In the genomic region with DNA sequence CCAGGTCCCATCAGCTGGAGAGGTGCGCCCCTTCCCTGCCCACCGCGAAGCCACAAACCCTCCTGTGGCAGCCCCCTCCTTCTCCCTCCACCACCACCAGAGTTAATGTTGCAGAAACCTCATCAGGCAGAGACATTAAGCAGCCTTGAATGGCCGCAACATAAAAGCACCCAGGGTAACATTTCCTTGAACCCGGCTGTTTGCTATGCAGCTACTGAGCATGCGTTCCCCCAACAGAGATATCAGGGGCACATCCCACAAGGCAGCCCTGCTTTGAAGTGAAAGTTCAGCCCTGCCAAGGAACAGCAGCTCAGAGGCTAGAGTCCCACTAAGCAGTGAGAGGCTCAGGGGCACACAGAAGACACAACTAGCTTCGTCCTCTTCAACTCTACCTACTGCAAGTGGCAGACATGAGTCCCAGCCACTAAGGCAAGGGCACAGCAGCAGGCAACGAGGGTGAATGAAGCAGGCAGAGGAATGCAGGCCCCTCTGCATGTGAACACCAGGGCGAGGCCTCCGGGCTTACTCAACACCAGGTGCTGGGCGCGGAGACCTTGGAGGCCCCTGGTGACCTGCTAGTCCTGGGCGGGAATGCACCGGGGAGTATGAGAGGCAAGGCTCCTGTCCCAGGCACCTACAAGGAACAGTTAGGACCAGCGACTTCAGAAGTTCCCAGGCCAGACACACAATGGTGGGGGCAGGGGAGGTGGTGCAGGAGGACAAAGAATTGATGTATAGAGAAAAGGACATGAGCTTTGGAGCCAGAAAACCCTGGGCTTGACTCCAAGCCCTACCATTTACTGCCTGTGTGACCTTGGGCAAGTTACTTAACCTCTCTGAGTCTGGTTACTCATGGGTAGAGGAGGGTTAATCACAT, we compare ENCODE assay signal across 16 cellular contexts.
A peak's percentile ranks its signal among the peaks of the same experiment; 100 is the strongest.
DNase-seq lines count a peak whose midpoint lies in the region; TF ChIP-seq lines count a peak whose summit lies in the region.
"Had no signal": no experiment of that assay in that cellular context is flagged by ENCODE, and none has a peak within 500 bp of the region (broad histone marks: within the 10 kb centered on the region; RNA-seq: fewer than 3 reads in every experiment).

No MANE protein-coding gene starts in this region.

- H3K79me2 ChIP-seq in osteoblast (ENCODE audit: insufficient read depth, low read length) = no peaks in the 10 kb centered on the region

- in situ Hi-C loops in G401 (cut with HindIII; ENCODE audit: low sequenced_read_pairs) = no loop called here

- peaks cover 33% of the 10 kb centered on the region for H3K36me3 ChIP-seq in KOPT-K1 (ENCODE audit: insufficient read depth, low read length)
- H3K36me3 ChIP-seq in endodermal cell (ENCODE audit: control insufficient read depth, insufficient read depth, low read length) = no peaks in the 10 kb centered on the region
- no peaks in the 10 kb centered on the region for H3K36me3 ChIP-seq in osteoblast (ENCODE audit: insufficient read depth, low read length)
- H3K36me3 ChIP-seq: HAP-1 had no signal

- 78 to 84% methylated on average over 14 to 15 of the region's 15 CpGs for WGBS in endodermal cell (ENCODE audit: insufficient coverage in 1 of 2, insufficient read length in 1 of 2), 2 experiments

- DNase-seq in ELF-1 (ENCODE audit: low read depth, low spot score) (peak; percentile 44), endodermal cell (peak; percentile 61), osteoblast (ENCODE audit: insufficient read length, low spot score, missing footprints) (peak; percentile 68), G401 (ENCODE audit: low spot score) (no peak), NCI-H2081 (lab: John Stamatoyannopoulos, UW) (no peak)
- no peak for DNase-seq in activated naive CD4-positive, alpha-beta T cell treated with anti-CD3 and anti-CD28 coated beads, Interleukin-2, amount 10 ng/mL, durations not matched to agents 7 days and 5 days
- DNase-seq: CD4-positive, alpha-beta memory T cell; DMS79; EL; GF-D8; GM23248; KG1 had no signal

- TF ChIP-seq CTCF in endodermal cell (conservative IDR thresholded peaks at IDR 0.05) (no peak), osteoblast (IDR thresholded peaks at IDR 0.05; ENCODE audit: extremely low read depth, low read depth, low read length) (no peak)

- H3K4me3 Mint-ChIP-seq in endodermal cell = no peak overlapping the region
- no peak overlapping the region for H3K4me3 Mint-ChIP-seq in activated naive CD4-positive, alpha-beta T cell treated with anti-CD3 and anti-CD28 coated beads, Interleukin-2, amount 10 ng/mL, durations not matched to agents 7 days and 5 days
- H3K4me3 Mint-ChIP-seq: B cell; CD4-positive, alpha-beta memory T cell had no signal

- H2AFZ ChIP-seq in osteoblast (ENCODE audit: low read length) = no peak overlapping the region
- H2AFZ ChIP-seq: GM23248 had no signal

- H3K4me1 ChIP-seq in endodermal cell (ENCODE audit: control insufficient read depth, insufficient read depth, low read length) = no peaks in the 10 kb centered on the region
- H3K4me1 ChIP-seq in osteoblast (ENCODE audit: insufficient read depth, low read length) = no peaks in the 10 kb centered on the region
- H3K4me1 ChIP-seq: HAP-1 had no signal

- no peak overlapping the region for H3K9ac ChIP-seq in endodermal cell (ENCODE audit: extremely low read depth, low read length, poor library complexity, severe bottlenecking)
- H3K9ac ChIP-seq: GM23248 had no signal

- no peaks in the 10 kb centered on the region for H4K20me1 ChIP-seq in osteoblast (ENCODE audit: insufficient read depth, low read length)

- H3K4me1 Mint-ChIP-seq in endodermal cell = peaks cover 18% of the 10 kb centered on the region
- H3K4me1 Mint-ChIP-seq in activated naive CD4-positive, alpha-beta T cell treated with anti-CD3 and anti-CD28 coated beads, Interleukin-2, amount 10 ng/mL, durations not matched to agents 7 days and 5 days = no peaks in the 10 kb centered on the region
- H3K4me1 Mint-ChIP-seq: B cell; CD4-positive, alpha-beta memory T cell had no signal

- CTCF ChIA-PET in activated naive CD4-positive, alpha-beta T cell treated with anti-CD3 and anti-CD28 coated beads, Interleukin-2, amount 10 ng/mL, durations not matched to agents 7 days and 5 days (lab: Charles Lee) = interaction anchor here (1.0 to 13.7 kb wide), 4 partner anchors 53 to 157 kb away, joined by 3 to 239 read pairs (median 4); no protein-coding TSS in a partner anchor

- H3K36me3 Mint-ChIP-seq in endodermal cell (ENCODE audit: low read depth) = no peaks in the 10 kb centered on the region
- no peaks in the 10 kb centered on the region for H3K36me3 Mint-ChIP-seq in activated naive CD4-positive, alpha-beta T cell treated with anti-CD3 and anti-CD28 coated beads, Interleukin-2, amount 10 ng/mL, durations not matched to agents 7 days and 5 days
- H3K36me3 Mint-ChIP-seq: CD4-positive, alpha-beta memory T cell had no signal

- H3K27ac ChIP-seq in KOPT-K1 (ENCODE audit: low read depth, low read length, poor library complexity, severe bottlenecking) (peak overlapping the region; percentile 3), endodermal cell (ENCODE audit: low read depth, low read length) (no peak overlapping the region), osteoblast (ENCODE audit: low read depth, low read length) (no peak overlapping the region)
- H3K27ac ChIP-seq: C4-2B, GM23248 had no signal

- H3K27me3 Mint-ChIP-seq in endodermal cell (ENCODE audit: insufficient read depth) = peaks cover 4% of the 10 kb centered on the region
- H3K27me3 Mint-ChIP-seq in activated naive CD4-positive, alpha-beta T cell treated with anti-CD3 and anti-CD28 coated beads, Interleukin-2, amount 10 ng/mL, durations not matched to agents 7 days and 5 days = peaks cover 59% of the 10 kb centered on the region

- peaks cover 7% of the 10 kb centered on the region for H3K27me3 ChIP-seq in endodermal cell (ENCODE audit: control insufficient read depth, insufficient read depth, low read length, poor library complexity, severe bottlenecking)
- H3K27me3 ChIP-seq in osteoblast (ENCODE audit: insufficient read depth, low read length) = peaks cover 5% of the 10 kb centered on the region

- no peaks in the 10 kb centered on the region for H3K9me3 Mint-ChIP-seq in endodermal cell
- no peaks in the 10 kb centered on the region for H3K9me3 Mint-ChIP-seq in activated naive CD4-positive, alpha-beta T cell treated with anti-CD3 and anti-CD28 coated beads, Interleukin-2, amount 10 ng/mL, durations not matched to agents 7 days and 5 days

- no peak overlapping the region for H3K4me2 ChIP-seq in osteoblast (ENCODE audit: insufficient read depth, low read length)

- H3K9me3 ChIP-seq in KOPT-K1 (ENCODE audit: insufficient read depth, low read length, poor library complexity, severe bottlenecking) = no peaks in the 10 kb centered on the region
- no peaks in the 10 kb centered on the region for H3K9me3 ChIP-seq in endodermal cell (ENCODE audit: control insufficient read depth, low read length)
- H3K9me3 ChIP-seq in osteoblast (ENCODE audit: low read depth, low read length) = no peaks in the 10 kb centered on the region
- H3K9me3 ChIP-seq: HAP-1 had no signal

- H3K27ac Mint-ChIP-seq in endodermal cell = no peak overlapping the region
- no peak overlapping the region for H3K27ac Mint-ChIP-seq in activated naive CD4-positive, alpha-beta T cell treated with anti-CD3 and anti-CD28 coated beads, Interleukin-2, amount 10 ng/mL, durations not matched to agents 7 days and 5 days
- H3K27ac Mint-ChIP-seq: B cell; CD4-positive, alpha-beta memory T cell had no signal

- no peak overlapping the region for H3K4me3 ChIP-seq in endodermal cell (ENCODE audit: low read length)
- H3K4me3 ChIP-seq in osteoblast (ENCODE audit: insufficient read depth, low read length) = no peak overlapping the region
- H3K4me3 ChIP-seq: GM23248, HAP-1 had no signal

Comparison
In these comparisons a context has a peak if more than half of its experiments do, and no peak if none do; other contexts are left out.
1. DNase-seq: peak in ELF-1 (single experiment), endodermal cell (single experiment) and osteoblast (single experiment); none in activated naive CD4-positive, alpha-beta T cell treated with anti-CD3 and anti-CD28 coated beads, Interleukin-2, amount 10 ng/mL, durations not matched to agents 7 days and 5 days (single experiment), G401 (single experiment) and NCI-H2081 (0 of 2).